ENCODE assay signal across 1 cellular context in genomic region chr22:38262051-38262795, GRCh38.
TF ChIP-seq lines count a peak whose summit lies in the region.

No MANE protein-coding gene starts in this region.

TF ChIP-seq in HepG2, 621 proteins besides CTCF, POLR2A, EP300 and RAD21 (continued from another document and continues in another):
- TF ChIP-seq, protein P1, sequence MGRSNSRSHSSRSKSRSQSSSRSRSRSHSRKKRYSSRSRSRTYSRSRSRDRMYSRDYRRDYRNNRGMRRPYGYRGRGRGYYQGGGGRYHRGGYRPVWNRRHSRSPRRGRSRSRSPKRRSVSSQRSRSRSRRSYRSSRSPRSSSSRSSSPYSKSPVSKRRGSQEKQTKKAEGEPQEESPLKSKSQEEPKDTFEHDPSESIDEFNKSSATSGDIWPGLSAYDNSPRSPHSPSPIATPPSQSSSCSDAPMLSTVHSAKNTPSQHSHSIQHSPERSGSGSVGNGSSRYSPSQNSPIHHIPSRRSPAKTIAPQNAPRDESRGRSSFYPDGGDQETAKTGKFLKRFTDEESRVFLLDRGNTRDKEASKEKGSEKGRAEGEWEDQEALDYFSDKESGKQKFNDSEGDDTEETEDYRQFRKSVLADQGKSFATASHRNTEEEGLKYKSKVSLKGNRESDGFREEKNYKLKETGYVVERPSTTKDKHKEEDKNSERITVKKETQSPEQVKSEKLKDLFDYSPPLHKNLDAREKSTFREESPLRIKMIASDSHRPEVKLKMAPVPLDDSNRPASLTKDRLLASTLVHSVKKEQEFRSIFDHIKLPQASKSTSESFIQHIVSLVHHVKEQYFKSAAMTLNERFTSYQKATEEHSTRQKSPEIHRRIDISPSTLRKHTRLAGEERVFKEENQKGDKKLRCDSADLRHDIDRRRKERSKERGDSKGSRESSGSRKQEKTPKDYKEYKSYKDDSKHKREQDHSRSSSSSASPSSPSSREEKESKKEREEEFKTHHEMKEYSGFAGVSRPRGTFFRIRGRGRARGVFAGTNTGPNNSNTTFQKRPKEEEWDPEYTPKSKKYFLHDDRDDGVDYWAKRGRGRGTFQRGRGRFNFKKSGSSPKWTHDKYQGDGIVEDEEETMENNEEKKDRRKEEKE (IDR thresholded peaks at IDR 0.05), result no peak
- TF ChIP-seq IKZF1 (IDR thresholded peaks at IDR 0.05) (no peak), HINFP (CRISPR knock-in tag; IDR thresholded peaks at IDR 0.05; ENCODE audit: low read depth) (0 out of 2 replicates have a peak, but pooled peaks have one; percentile 47), E2F2 (CRISPR knock-in tag; IDR thresholded peaks at IDR 0.05; ENCODE audit: borderline replicate concordance) (no peak), ZFP36L1 (CRISPR knock-in tag; IDR thresholded peaks at IDR 0.05) (no peak), IRF2 (CRISPR knock-in tag; IDR thresholded peaks at IDR 0.05) (peak; percentile 16; the same call in 1 of the 2 replicates), ZNF616 (CRISPR knock-in tag; IDR thresholded peaks at IDR 0.05; ENCODE audit: low read depth) (no peak), TOPORS (CRISPR knock-in tag; IDR thresholded peaks at IDR 0.05) (no peak), KAT7 (CRISPR knock-in tag; IDR thresholded peaks at IDR 0.05; ENCODE audit: borderline replicate concordance) (peak; percentile 19; the same call in 1 of the 2 replicates), FOXA1 (IDR thresholded peaks at IDR 0.05) (no peak), FOXA1 (CRISPR knock-in tag; IDR thresholded peaks at IDR 0.05) (peak; percentile 54; the same call in 1 of the 2 replicates), KAT8 (CRISPR knock-in tag; IDR thresholded peaks at IDR 0.05) (no peak), NR2F1 (CRISPR knock-in tag; IDR thresholded peaks at IDR 0.05) (no peak), GMEB1 (CRISPR knock-in tag; IDR thresholded peaks at IDR 0.05; ENCODE audit: borderline replicate concordance) (no peak), ZNF672 (CRISPR knock-in tag; IDR thresholded peaks at IDR 0.05) (no peak), HDAC6 (IDR thresholded peaks at IDR 0.05; ENCODE audit: low read depth, low read length) (no peak), DNMT1 (CRISPR knock-in tag; IDR thresholded peaks at IDR 0.05) (no peak), SOX6 (IDR thresholded peaks at IDR 0.05) (no peak), SOX6 (CRISPR knock-in tag; IDR thresholded peaks at IDR 0.05) (peak; percentile 40; the same call in 1 of the 2 replicates), MEF2D (CRISPR knock-in tag; IDR thresholded peaks at IDR 0.05) (no peak), SALL2 (CRISPR knock-in tag; IDR thresholded peaks at IDR 0.05) (no peak; the same call in 1 of the 2 replicates), RXRB (CRISPR knock-in tag; IDR thresholded peaks at IDR 0.05; ENCODE audit: borderline replicate concordance) (peak; percentile 50; the same call in 1 of the 2 replicates), ZNF691 (CRISPR knock-in tag; IDR thresholded peaks at IDR 0.05; ENCODE audit: borderline replicate concordance, low read depth) (0 out of 2 replicates have a peak, but pooled peaks have one; percentile 48), PCBP2 (optimal IDR thresholded peaks at IDR 0.05; ENCODE audit: low read depth, low read length, poor library complexity, severe bottlenecking) (no peak), BHLHE40 (IDR thresholded peaks at IDR 0.05; ENCODE audit: low read length) (no peak), ZNF331 (CRISPR knock-in tag; IDR thresholded peaks at IDR 0.05) (peak; percentile 58; the same call in 1 of the 2 replicates), CSRNP2 (CRISPR knock-in tag; conservative IDR thresholded peaks at IDR 0.05; ENCODE audit: low read depth) (no peak), ZUFSP (CRISPR knock-in tag; IDR thresholded peaks at IDR 0.05; ENCODE audit: borderline replicate concordance) (no peak), NR2F2 (IDR thresholded peaks at IDR 0.05; ENCODE audit: borderline replicate concordance, low read depth) (no peak), MAFF (IDR thresholded peaks at IDR 0.05; ENCODE audit: low read depth, low read length) (no peak), STAG1 (CRISPR knock-in tag; IDR thresholded peaks at IDR 0.05) (peak; percentile 82), ZNF737 (CRISPR knock-in tag; IDR thresholded peaks at IDR 0.05; ENCODE audit: borderline replicate concordance) (no peak), CEBPG (CRISPR knock-in tag; IDR thresholded peaks at IDR 0.05) (no peak)
- TF ChIP-seq, protein P2, sequence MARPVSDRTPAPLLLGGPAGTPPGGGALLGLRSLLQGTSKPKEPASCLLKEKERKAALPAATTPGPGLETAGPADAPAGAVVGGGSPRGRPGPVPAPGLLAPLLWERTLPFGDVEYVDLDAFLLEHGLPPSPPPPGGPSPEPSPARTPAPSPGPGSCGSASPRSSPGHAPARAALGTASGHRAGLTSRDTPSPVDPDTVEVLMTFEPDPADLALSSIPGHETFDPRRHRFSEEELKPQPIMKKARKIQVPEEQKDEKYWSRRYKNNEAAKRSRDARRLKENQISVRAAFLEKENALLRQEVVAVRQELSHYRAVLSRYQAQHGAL (CRISPR knock-in tag; IDR thresholded peaks at IDR 0.05; ENCODE audit: not compliant biosample characterization), result no peak
- TF ChIP-seq, protein P3, sequence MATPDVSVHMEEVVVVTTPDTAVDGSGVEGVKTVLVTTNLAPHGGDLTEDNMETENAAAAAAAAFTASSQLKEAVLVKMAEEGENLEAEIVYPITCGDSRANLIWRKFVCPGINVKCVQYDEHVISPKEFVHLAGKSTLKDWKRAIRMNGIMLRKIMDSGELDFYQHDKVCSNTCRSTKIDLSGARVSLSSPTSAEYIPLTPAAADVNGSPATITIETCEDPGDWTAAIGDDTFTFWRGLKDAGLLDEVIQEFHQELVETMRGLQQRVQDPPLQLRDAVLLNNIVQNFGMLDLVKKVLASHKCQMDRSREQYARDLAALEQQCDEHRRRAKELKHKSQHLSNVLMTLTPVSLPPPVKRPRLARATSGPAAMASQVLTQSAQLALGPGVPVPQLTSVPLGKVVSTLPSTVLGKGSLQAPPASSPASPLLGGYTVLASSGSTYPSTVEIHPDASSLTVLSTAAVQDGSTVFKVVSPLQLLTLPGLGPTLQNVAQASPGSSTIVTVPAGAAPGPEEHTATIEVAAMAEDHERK (CRISPR knock-in tag; IDR thresholded peaks at IDR 0.05; ENCODE audit: low read depth), result no peak
- TF ChIP-seq, protein P4, sequence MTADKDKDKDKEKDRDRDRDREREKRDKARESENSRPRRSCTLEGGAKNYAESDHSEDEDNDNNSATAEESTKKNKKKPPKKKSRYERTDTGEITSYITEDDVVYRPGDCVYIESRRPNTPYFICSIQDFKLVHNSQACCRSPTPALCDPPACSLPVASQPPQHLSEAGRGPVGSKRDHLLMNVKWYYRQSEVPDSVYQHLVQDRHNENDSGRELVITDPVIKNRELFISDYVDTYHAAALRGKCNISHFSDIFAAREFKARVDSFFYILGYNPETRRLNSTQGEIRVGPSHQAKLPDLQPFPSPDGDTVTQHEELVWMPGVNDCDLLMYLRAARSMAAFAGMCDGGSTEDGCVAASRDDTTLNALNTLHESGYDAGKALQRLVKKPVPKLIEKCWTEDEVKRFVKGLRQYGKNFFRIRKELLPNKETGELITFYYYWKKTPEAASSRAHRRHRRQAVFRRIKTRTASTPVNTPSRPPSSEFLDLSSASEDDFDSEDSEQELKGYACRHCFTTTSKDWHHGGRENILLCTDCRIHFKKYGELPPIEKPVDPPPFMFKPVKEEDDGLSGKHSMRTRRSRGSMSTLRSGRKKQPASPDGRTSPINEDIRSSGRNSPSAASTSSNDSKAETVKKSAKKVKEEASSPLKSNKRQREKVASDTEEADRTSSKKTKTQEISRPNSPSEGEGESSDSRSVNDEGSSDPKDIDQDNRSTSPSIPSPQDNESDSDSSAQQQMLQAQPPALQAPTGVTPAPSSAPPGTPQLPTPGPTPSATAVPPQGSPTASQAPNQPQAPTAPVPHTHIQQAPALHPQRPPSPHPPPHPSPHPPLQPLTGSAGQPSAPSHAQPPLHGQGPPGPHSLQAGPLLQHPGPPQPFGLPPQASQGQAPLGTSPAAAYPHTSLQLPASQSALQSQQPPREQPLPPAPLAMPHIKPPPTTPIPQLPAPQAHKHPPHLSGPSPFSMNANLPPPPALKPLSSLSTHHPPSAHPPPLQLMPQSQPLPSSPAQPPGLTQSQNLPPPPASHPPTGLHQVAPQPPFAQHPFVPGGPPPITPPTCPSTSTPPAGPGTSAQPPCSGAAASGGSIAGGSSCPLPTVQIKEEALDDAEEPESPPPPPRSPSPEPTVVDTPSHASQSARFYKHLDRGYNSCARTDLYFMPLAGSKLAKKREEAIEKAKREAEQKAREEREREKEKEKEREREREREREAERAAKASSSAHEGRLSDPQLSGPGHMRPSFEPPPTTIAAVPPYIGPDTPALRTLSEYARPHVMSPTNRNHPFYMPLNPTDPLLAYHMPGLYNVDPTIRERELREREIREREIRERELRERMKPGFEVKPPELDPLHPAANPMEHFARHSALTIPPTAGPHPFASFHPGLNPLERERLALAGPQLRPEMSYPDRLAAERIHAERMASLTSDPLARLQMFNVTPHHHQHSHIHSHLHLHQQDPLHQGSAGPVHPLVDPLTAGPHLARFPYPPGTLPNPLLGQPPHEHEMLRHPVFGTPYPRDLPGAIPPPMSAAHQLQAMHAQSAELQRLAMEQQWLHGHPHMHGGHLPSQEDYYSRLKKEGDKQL (CRISPR knock-in tag; IDR thresholded peaks at IDR 0.05; ENCODE audit: low read depth), result no peak
- TF ChIP-seq, protein P5, sequence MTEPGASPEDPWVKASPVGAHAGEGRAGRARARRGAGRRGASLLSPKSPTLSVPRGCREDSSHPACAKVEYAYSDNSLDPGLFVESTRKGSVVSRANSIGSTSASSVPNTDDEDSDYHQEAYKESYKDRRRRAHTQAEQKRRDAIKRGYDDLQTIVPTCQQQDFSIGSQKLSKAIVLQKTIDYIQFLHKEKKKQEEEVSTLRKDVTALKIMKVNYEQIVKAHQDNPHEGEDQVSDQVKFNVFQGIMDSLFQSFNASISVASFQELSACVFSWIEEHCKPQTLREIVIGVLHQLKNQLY (CRISPR knock-in tag; IDR thresholded peaks at IDR 0.05), result 0 out of 2 replicates have a peak, but pooled peaks have one; percentile 20
- TF ChIP-seq, protein P6, sequence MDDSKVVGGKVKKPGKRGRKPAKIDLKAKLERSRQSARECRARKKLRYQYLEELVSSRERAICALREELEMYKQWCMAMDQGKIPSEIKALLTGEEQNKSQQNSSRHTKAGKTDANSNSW (CRISPR knock-in tag; IDR thresholded peaks at IDR 0.05; ENCODE audit: borderline replicate concordance), result no peak
